ENCODE assay signal across 8 cellular contexts in genomic region chr12:99984271-99985128, GRCh38. TPM values are rescaled to one million over a fixed set of nuclear protein-coding genes. Genes with fewer than 3 reads are reported as not detected.
DNase-seq lines count a peak whose midpoint lies in the region; ATAC-seq and TF ChIP-seq lines count a peak whose summit lies in the region.

Gene ANKS1B (minus strand): TSS chr12:99984936. CDS start chr12:99984237, 699 bp downstream.

- DNase-seq in AG04450 (ENCODE audit: low read depth, low spot score): no peak
- DNase-seq in NCI-H510A (lab: John Stamatoyannopoulos, UW): peak; percentile 67
- DNase-seq in amniotic epithelial cell (ENCODE audit: low read depth): peak; percentile 34
- DNase-seq in left ventricle myocardium superior: peak; percentile 70
- DNase-seq in posterior cingulate gyrus: peak; percentile 15 to 92 (median 50)
- no peak for DNase-seq in NK-92 treated with Interleukin-12 subunit alpha and Interleukin-12 subunit beta, amount 100 ng/mL, for 24 hours (lab: John Stamatoyannopoulos, UW)

- intact Hi-C loops in left ventricle myocardium superior (cut with micrococcal nuclease): no loop called here
- intact Hi-C loops in posterior cingulate gyrus (cut with DNase I): no loop called here

- TF ChIP-seq CTCF in AG04450 (IDR thresholded peaks at IDR 0.05; ENCODE audit: low read depth, low read length): no peak

- CTCF ChIA-PET in AG04450 (lab: Charles Lee): interaction anchor here (0.6 kb wide), 2 partner anchors 126 to 217 kb away, joined by 3 read pairs; no protein-coding TSS in a partner anchor

- H3K9me3 ChIP-seq in AG04450 (ENCODE audit: control insufficient read depth, insufficient read depth, low read length): no peaks in the 10 kb centered on the region

- H3K4me3 ChIP-seq in AG04450 (ENCODE audit: low read depth, low read length): peak within 1 kb of the TSS; percentile 68

- H3K27ac ChIP-seq in AG04450 (ENCODE audit: low read depth, low read length): no peak within 1 kb of the TSS

- POLR2A ChIA-PET in AG04450 (lab: Yijun Ruan, JAX): no interaction called here

- ATAC-seq in GM18511 (IDR thresholded peaks at IDR 0.05; ENCODE audit: unreplicated experiment) (peak; percentile 74), HG03108 (IDR thresholded peaks at IDR 0.05; ENCODE audit: unreplicated experiment) (peak; percentile 40), left ventricle myocardium superior (peak; percentile 91)

- H3K27me3 ChIP-seq in AG04450 (ENCODE audit: control insufficient read depth, insufficient read depth, low read length): peaks cover 9% of the 10 kb centered on the region

RNA-seq across cellular contexts. Expression of gene ANKS1B, which starts in this region (rescaled TPM):
- polyA plus RNA-seq in AG04450 (2011; rRNA removed): 0.17 and 0.22 TPM in 2 replicates
- polyA minus RNA-seq in AG04450 (2011; rRNA and poly(A)+ RNA removed): 0.87 TPM in 1 of 2 replicates, not detected in the other
- 2.5 TPM for total RNA-seq in left ventricle myocardium superior

Comparison
In these comparisons a context has a peak if more than half of its experiments do, and no peak if none do; other contexts are left out.
1. DNase-seq: peak in NCI-H510A (single experiment), amniotic epithelial cell (single experiment), left ventricle myocardium superior (single experiment) and posterior cingulate gyrus (10 of 10); none in AG04450 (single experiment) and NK-92 treated with Interleukin-12 subunit alpha and Interleukin-12 subunit beta, amount 100 ng/mL, for 24 hours (single experiment).
2. ATAC-seq: peak in every context shown above with its lines; median percentile 91 in left ventricle myocardium superior; 74 in GM18511; 40 in HG03108.